ENCODE assay signal across 2 cellular contexts in genomic region chr11:44708523-44709280, GRCh38.
TF ChIP-seq lines count a peak whose summit lies in the region.

No MANE protein-coding gene starts in this region.

TF ChIP-seq in K562, 482 proteins besides CTCF, POLR2A, EP300 and RAD21:
- no peak for TF ChIP-seq SMARCB1 (IDR thresholded peaks at IDR 0.05; ENCODE audit: insufficient read length, low read depth)
- peak; percentile 96 for TF ChIP-seq ZNF239 (CRISPR knock-in tag; IDR thresholded peaks at IDR 0.05)
- no peak for TF ChIP-seq SMAD3 (CRISPR knock-in tag; conservative IDR thresholded peaks at IDR 0.05)
TF ChIP-seq in K562: peak in this region for 1.

TF ChIP-seq in HepG2, 621 proteins besides CTCF, POLR2A, EP300 and RAD21:
- TF ChIP-seq NR3C1 (CRISPR knock-in tag; IDR thresholded peaks at IDR 0.05) (no peak), HMG20A (CRISPR knock-in tag; IDR thresholded peaks at IDR 0.05; ENCODE audit: borderline replicate concordance) (no peak), ZFP90 (CRISPR knock-in tag; IDR thresholded peaks at IDR 0.05; ENCODE audit: borderline replicate concordance) (no peak), REST (IDR thresholded peaks at IDR 0.05; ENCODE audit: borderline replicate concordance in 1 of 2, low read depth in 1 of 2, low read length in 2 of 2) (no peak), ZNF75D (CRISPR knock-in tag; IDR thresholded peaks at IDR 0.05; ENCODE audit: borderline replicate concordance) (no peak), REL (CRISPR knock-in tag; conservative IDR thresholded peaks at IDR 0.05) (no peak), ZNF687 (CRISPR knock-in tag; IDR thresholded peaks at IDR 0.05) (no peak)
